In the genomic region with DNA sequence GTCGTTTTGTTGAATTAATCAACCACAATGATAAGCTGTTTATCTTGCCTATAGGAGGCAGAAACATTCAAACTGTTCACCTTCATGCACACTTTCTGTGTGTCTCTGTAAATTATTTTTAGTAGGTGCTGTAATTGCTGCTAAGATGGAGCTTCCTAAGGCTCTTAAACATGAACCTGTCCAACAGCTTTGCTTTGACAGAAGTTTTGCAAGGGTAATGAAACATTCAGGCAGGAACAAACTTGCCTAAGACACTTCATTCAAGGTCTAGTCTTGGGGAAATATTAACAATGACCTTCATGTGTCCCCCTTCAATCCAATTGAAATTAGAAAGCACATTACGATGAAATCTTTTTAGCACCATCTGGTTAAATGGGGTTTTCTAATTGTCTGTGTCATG, we compare ENCODE assay signal across 1 cellular context.
TF ChIP-seq lines count a peak whose summit lies in the region.

No MANE protein-coding gene starts in this region.

TF ChIP-seq in GM12878, 131 proteins besides CTCF, POLR2A, EP300 and RAD21 (continued from another document):
- TF ChIP-seq, protein P1, sequence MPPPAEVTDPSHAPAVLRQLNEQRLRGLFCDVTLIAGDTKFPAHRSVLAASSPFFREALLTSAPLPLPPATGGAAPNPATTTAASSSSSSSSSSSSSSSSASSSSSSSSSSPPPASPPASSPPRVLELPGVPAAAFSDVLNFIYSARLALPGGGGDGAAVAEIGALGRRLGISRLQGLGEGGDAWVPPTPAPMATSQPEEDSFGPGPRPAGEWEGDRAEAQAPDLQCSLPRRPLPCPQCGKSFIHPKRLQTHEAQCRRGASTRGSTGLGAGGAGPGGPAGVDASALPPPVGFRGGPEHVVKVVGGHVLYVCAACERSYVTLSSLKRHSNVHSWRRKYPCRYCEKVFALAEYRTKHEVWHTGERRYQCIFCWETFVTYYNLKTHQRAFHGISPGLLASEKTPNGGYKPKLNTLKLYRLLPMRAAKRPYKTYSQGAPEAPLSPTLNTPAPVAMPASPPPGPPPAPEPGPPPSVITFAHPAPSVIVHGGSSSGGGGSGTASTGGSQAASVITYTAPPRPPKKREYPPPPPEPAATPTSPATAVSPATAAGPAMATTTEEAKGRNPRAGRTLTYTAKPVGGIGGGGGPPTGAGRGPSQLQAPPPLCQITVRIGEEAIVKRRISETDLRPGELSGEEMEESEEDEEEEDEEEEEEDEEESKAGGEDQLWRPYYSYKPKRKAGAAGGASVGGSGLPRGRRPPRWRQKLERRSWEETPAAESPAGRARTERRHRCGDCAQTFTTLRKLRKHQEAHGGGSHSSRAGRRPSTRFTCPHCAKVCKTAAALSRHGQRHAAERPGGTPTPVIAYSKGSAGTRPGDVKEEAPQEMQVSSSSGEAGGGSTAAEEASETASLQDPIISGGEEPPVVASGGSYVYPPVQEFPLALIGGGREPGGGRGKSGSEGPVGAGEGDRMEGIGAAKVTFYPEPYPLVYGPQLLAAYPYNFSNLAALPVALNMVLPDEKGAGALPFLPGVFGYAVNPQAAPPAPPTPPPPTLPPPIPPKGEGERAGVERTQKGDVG (CRISPR knock-in tag; IDR thresholded peaks at IDR 0.05) = no peak
- TF ChIP-seq SMAD1 (IDR thresholded peaks at IDR 0.05; ENCODE audit: low read depth, partially characterized antibody) (no peak), FOS (IDR thresholded peaks at IDR 0.05; ENCODE audit: borderline replicate concordance, extremely low read depth, insufficient read length) (no peak), HDAC2 (IDR thresholded peaks at IDR 0.05) (no peak), SMAD5 (IDR thresholded peaks at IDR 0.05; ENCODE audit: low read depth) (no peak), SUPT20H (IDR thresholded peaks at IDR 0.05; ENCODE audit: borderline replicate concordance, control insufficient read depth, low read depth, low read length) (no peak)
